11 cellular contexts compared by ENCODE assay signal in the genomic region with DNA sequence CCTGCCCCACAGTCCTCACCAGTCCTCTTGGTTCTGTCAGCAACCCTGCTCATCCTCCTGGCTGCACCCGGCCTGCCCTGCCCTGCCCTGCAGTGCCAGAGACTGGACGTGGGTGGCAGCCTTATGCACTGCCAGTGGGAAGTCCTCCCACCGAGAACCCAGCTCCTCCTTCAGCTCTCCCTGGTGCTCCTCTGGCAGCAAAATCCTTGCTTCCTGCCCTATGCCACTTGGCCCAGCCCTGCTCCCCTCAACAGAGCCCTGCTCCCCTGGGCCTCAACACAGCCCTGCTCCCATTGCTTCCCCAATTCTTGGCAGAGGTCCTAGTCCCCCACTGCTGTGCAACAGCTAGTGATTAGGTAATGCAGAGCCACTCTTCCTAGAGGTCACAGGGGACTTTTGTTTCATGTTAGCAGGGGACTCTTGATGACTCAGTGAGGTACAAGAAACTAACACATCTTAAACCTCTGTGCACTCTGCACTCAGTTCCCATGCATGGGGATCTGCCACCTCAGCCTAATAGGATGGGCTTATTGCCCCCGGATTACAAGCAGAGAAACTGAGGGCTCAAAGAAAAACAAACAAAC. TPM values are rescaled to one million over a fixed set of nuclear protein-coding genes. Genes with fewer than 3 reads are reported as not detected.
DNase-seq lines count a peak whose midpoint lies in the region; ATAC-seq and TF ChIP-seq lines count a peak whose summit lies in the region.
"Had no signal": no experiment of that assay in that cellular context is flagged by ENCODE, and none has a peak within 500 bp of the region (broad histone marks: within the 10 kb centered on the region; RNA-seq: fewer than 3 reads in every experiment).

No MANE protein-coding gene starts in this region.

- POLR2A ChIA-PET in activated CD8-positive, alpha-beta T cell treated with anti-CD3 and anti-CD28 coated beads, Interleukin-2, amount 10 ng/mL, durations not matched to agents 7 days and 5 days (lab: Charles Lee) = no interaction called here

- intact Hi-C loops in CD14-positive monocyte (cut with micrococcal nuclease) = no loop called here

- DNase-seq in CD14-positive monocyte (ENCODE audit: low spot score) (no peak), T-helper 2 cell (no peak), erythroblast (lab: John Stamatoyannopoulos, UW) (no peak)
- DNase-seq in activated CD8-positive, alpha-beta T cell treated with anti-CD3 and anti-CD28 coated beads, Interleukin-2, amount 10 ng/mL, durations not matched to agents 7 days and 5 days = no peak
- DNase-seq in activated CD4-positive, alpha-beta T cell treated with anti-CD3 and anti-CD28 coated beads for 4 hours = no peak
- DNase-seq: activated gamma-delta T cell had no signal

- H3K27ac Mint-ChIP-seq in CD14-positive monocyte = peak overlapping the region in 4 of 7 donors; percentile 6 to 64 (median 43)
- peak overlapping the region; percentile 39 for H3K27ac Mint-ChIP-seq in activated CD8-positive, alpha-beta T cell treated with anti-CD3 and anti-CD28 coated beads, Interleukin-2, amount 10 ng/mL, durations not matched to agents 7 days and 5 days

- CTCF ChIA-PET in activated CD8-positive, alpha-beta T cell treated with anti-CD3 and anti-CD28 coated beads, Interleukin-2, amount 10 ng/mL, durations not matched to agents 7 days and 5 days (lab: Charles Lee) = interaction anchor here (0.6 to 2.9 kb wide), 3 partner anchors 13 to 404 kb away, joined by 3 to 12 read pairs (median 4); no protein-coding TSS in a partner anchor

- no peaks in the 10 kb centered on the region for H3K36me3 Mint-ChIP-seq in CD14-positive monocyte
- no peaks in the 10 kb centered on the region for H3K36me3 Mint-ChIP-seq in activated CD8-positive, alpha-beta T cell treated with anti-CD3 and anti-CD28 coated beads, Interleukin-2, amount 10 ng/mL, durations not matched to agents 7 days and 5 days (ENCODE audit: low read depth)

- H3K9me3 Mint-ChIP-seq in CD14-positive monocyte = no peaks in the 10 kb centered on the region
- no peaks in the 10 kb centered on the region for H3K9me3 Mint-ChIP-seq in activated CD8-positive, alpha-beta T cell treated with anti-CD3 and anti-CD28 coated beads, Interleukin-2, amount 10 ng/mL, durations not matched to agents 7 days and 5 days (ENCODE audit: insufficient read depth)

- ATAC-seq in GM19025 (IDR thresholded peaks at IDR 0.05; ENCODE audit: low read depth, unreplicated experiment) = peak; percentile 94
- peak; percentile 81 for ATAC-seq in HG03196 (IDR thresholded peaks at IDR 0.05; ENCODE audit: unreplicated experiment)
- no peak for ATAC-seq in activated CD8-positive, alpha-beta T cell treated with anti-CD3 and anti-CD28 coated beads, Interleukin-2, amount 10 ng/mL, durations not matched to agents 7 days and 5 days
- no peak for ATAC-seq in GM18873 (IDR thresholded peaks at IDR 0.05; ENCODE audit: low FRiP score, unreplicated experiment)

- no peak for TF ChIP-seq POLR2A in erythroblast (IDR thresholded peaks at IDR 0.05; ENCODE audit: low read length)

- peaks cover 0 to 2% (median 2%) of the 10 kb centered on the region in 3 donors for H3K27me3 Mint-ChIP-seq in CD14-positive monocyte (ENCODE audit: low read depth in 3 of 3)
- H3K27me3 Mint-ChIP-seq in activated CD8-positive, alpha-beta T cell treated with anti-CD3 and anti-CD28 coated beads, Interleukin-2, amount 10 ng/mL, durations not matched to agents 7 days and 5 days (ENCODE audit: low read depth) = peaks cover 2% of the 10 kb centered on the region

- TF ChIP-seq CTCF in CD14-positive monocyte (IDR thresholded peaks at IDR 0.05) = no peak

- peaks cover 11% of the 10 kb centered on the region for H3K4me1 Mint-ChIP-seq in CD14-positive monocyte
- peaks cover 10% of the 10 kb centered on the region for H3K4me1 Mint-ChIP-seq in activated CD8-positive, alpha-beta T cell treated with anti-CD3 and anti-CD28 coated beads, Interleukin-2, amount 10 ng/mL, durations not matched to agents 7 days and 5 days (ENCODE audit: low read depth)

- no peak overlapping the region for H3K4me3 Mint-ChIP-seq in CD14-positive monocyte
- H3K4me3 Mint-ChIP-seq in activated CD8-positive, alpha-beta T cell treated with anti-CD3 and anti-CD28 coated beads, Interleukin-2, amount 10 ng/mL, durations not matched to agents 7 days and 5 days = no peak overlapping the region

RNA-seq across cellular contexts. Expression of gene EDAR, which starts 58.0 kb away (rescaled TPM):
- not detected for polyA plus RNA-seq in CD14-positive monocyte
- not detected for total RNA-seq in activated CD8-positive, alpha-beta T cell treated with anti-CD3 and anti-CD28 coated beads, Interleukin-2, amount 10 ng/mL, durations not matched to agents 7 days and 5 days
- total RNA-seq: glomerular endothelial cell, omental fat pad had no signal

Comparison
In these comparisons a context has a peak if more than half of its experiments do, and no peak if none do; other contexts are left out.
1. ATAC-seq: peak in GM19025 (single experiment) and HG03196 (single experiment); none in activated CD8-positive, alpha-beta T cell treated with anti-CD3 and anti-CD28 coated beads, Interleukin-2, amount 10 ng/mL, durations not matched to agents 7 days and 5 days (single experiment) and GM18873 (single experiment).